ENCODE assay signal across 28 cellular contexts in genomic region chr10:107554351-107554750, GRCh38.
"Had no signal": no experiment of that assay in that cellular context is flagged by ENCODE, and none has a peak within 500 bp of the region (broad histone marks: within the 10 kb centered on the region; RNA-seq: fewer than 3 reads in every experiment).

No MANE protein-coding gene starts in this region.

- H2AFZ ChIP-seq: hepatocyte had no signal

- H3K4me1 ChIP-seq: ascending aorta, gastroesophageal sphincter, left ventricle myocardium inferior, right lobe of liver, stomach, suprapubic skin, tibial artery, upper lobe of right lung had no signal

- H3K79me2 ChIP-seq: hepatocyte had no signal

- H3K36me3 ChIP-seq: ascending aorta, brain microvascular endothelial cell, gastroesophageal sphincter, left ventricle myocardium inferior, ovary, right lobe of liver, stomach, suprapubic skin, tibial artery, upper lobe of right lung had no signal

- DNase-seq: activated CD4-positive, alpha-beta T cell treated with anti-CD3 and anti-CD28 coated beads for 48 hours; activated CD4-positive, alpha-beta T cell treated with anti-CD3 and anti-CD28 coated beads, Interleukin-2, amount 50 U/mL, for 48 hours; activated CD8-positive, alpha-beta memory T cell treated with anti-CD3 and anti-CD28 coated beads for 24 hours; activated effector memory CD4-positive, alpha-beta T cell treated with Interleukin-2 at 50 U/mL for 16 hours; activated naive CD4-positive, alpha-beta T cell treated with anti-CD3 and anti-CD28 coated beads for 36 hours; activated naive CD8-positive, alpha-beta T cell treated with anti-CD3 and anti-CD28 coated beads for 36 hours; brain microvascular endothelial cell; cortex of kidney; effector memory CD8-positive, alpha-beta T cell; erythroblast; islet precursor cell; left ventricle myocardium inferior; midbrain; ovary; right lobe of liver; stimulated activated CD4-positive, alpha-beta T cell treated with anti-CD3 and anti-CD28 coated beads, Interleukin-4, amount 100 ng/mL, for 24 hours; stomach; tibial artery; upper lobe of right lung had no signal

- H3K27me3 ChIP-seq: ascending aorta, brain microvascular endothelial cell, gastroesophageal sphincter, hepatocyte, ovary, right lobe of liver, stomach, suprapubic skin, tibial artery, upper lobe of right lung had no signal

- H3K9me3 ChIP-seq: ascending aorta, gastroesophageal sphincter, ovary, right lobe of liver, suprapubic skin, tibial artery, upper lobe of right lung had no signal

- H3K27ac ChIP-seq: ascending aorta, gastroesophageal sphincter, hepatocyte, left ventricle myocardium inferior, ovary, right lobe of liver, skin epidermis, stomach, suprapubic skin, tibial artery, upper lobe of right lung, VCaP had no signal

- H3K4me2 ChIP-seq: hepatocyte had no signal

- ATAC-seq: activated CD4-positive, CD25-positive, alpha-beta regulatory T cell treated with anti-CD3 and anti-CD28 coated beads, Interleukin-2, amount 50 U/mL, for 24 hours; effector memory CD8-positive, alpha-beta T cell; gastroesophageal sphincter; natural killer cell treated with Interleukin-12 subunit alpha and Interleukin-12 subunit beta and Interleukin-15 and Interleukin-18, amount 100 ng/mL, for 72 hours; right lobe of liver; stimulated activated effector memory CD8-positive, alpha-beta T cell treated with anti-CD3 and anti-CD28 coated beads, Interleukin-12 subunit alpha, Interleukin-12 subunit beta, amount 100 ng/mL, for 72 hours; upper lobe of right lung had no signal

- H3K4me3 ChIP-seq: ascending aorta, gastroesophageal sphincter, hepatocyte, left ventricle myocardium inferior, ovary, right lobe of liver, skin epidermis, stomach, suprapubic skin, tibial artery, upper lobe of right lung had no signal
